Comparison of ENCODE assay signal across 8 cellular contexts in the genomic region with DNA sequence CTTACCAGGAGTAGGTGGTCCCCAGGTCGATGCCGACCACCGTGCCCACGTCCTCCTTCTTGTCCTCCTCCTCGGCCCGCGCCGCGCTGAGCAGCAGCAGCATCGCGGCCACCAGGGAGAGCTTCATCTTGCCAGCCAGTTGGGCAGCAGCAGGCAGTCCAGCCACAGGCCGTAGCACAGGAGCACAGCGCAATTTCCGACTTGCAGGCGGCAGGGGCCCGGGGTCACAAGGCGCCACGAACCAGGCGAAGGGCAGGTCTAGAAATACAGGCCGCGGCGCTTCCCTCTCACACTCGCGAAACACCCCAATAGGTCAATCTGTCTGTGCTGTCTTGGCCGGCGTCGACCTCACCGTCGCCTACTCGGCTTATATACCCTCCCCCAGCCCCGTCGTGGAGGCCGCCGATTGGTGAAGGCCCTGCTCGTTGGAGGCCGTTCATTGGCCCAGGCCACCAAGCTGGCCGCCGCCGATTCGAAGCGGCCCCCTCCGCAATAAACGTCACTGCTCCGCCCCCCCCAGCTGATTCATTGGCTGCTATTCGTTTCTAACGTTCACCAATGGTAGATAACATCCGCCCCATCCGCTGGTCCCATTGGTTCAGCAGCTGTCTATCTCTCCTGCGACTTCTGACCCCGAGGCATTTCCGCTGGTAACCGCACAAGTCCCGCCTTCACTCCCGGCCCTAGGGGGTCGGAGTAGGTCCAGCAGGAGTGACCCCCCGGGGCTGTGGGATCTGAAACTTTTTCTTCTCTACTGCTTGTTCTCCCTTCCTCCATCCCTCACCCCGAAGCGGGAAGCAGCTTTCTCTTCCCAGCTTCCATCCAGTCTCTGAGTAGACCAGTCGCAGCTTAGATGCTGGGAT.
DNase-seq lines count a peak whose midpoint lies in the region; ATAC-seq and FAIRE-seq lines count a peak whose summit lies in the region.

TSS of gene HSPA5 (minus strand) at position 344 of the 863 bp plus-strand sequence. CDS start at position 127, 217 bp downstream.

- peak; percentile 97 for DNase-seq in AG20443 (ENCODE audit: low spot score)
- peak; percentile 97 for DNase-seq in NCI-H446 treated with DMSO at 0.1 percent for 48 hours (lab: John Stamatoyannopoulos, UW)
- peak; percentile 100 for DNase-seq in cerebellar cortex (ENCODE audit: low spot score)
- peak; percentile 99 for DNase-seq in stimulated activated CD4-positive, alpha-beta T cell treated with anti-CD3 and anti-CD28 coated beads, Interleukin-12 subunit alpha, Interleukin-12 subunit beta, amount 100 ng/mL, for 4 hours

- ATAC-seq in GM19035 (IDR thresholded peaks at IDR 0.05; ENCODE audit: unreplicated experiment) (peak; percentile 89), HG03354 (IDR thresholded peaks at IDR 0.05; ENCODE audit: poor library complexity, severe bottlenecking, unreplicated experiment) (peak; percentile 92)
- ATAC-seq in activated CD4-positive, CD25-positive, alpha-beta regulatory T cell treated with anti-CD3 and anti-CD28 coated beads, Interleukin-2, amount 50 U/mL, for 24 hours = peak; percentile 90 to 92

- peak; percentile 58 for FAIRE-seq in islet of Langerhans (lab: Jason Lieb, UNC)

Comparison
In these comparisons a context has a peak if more than half of its experiments do, and no peak if none do; other contexts are left out.
1. Peak in every context shown above with its lines: DNase-seq and ATAC-seq.